In the genomic region with DNA sequence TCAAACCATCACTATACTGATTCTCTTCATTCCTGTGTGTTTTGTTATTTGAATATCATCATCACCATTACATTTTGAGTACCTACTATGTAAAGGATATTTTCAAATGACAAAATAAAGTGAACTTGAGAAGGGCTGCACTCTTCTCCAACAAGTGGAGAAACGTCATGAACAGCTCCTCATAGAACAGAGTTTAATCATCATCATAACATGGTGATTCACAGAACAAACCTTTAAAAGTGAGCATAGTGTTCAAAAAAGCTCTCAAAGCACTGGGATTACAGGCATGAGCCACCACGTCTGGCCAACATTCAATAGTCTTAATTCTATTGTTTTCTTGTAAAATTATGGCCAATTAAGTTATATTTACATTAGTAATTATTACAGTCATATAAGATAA, we compare ENCODE assay signal across 22 cellular contexts.
"Had no signal": no experiment of that assay in that cellular context is flagged by ENCODE, and none has a peak within 500 bp of the region (broad histone marks: within the 10 kb centered on the region; RNA-seq: fewer than 3 reads in every experiment).

No MANE protein-coding gene starts in this region.

- H3K4me1 Mint-ChIP-seq: naive thymus-derived CD4-positive, alpha-beta T cell; stimulated activated effector memory CD8-positive, alpha-beta T cell treated with anti-CD3 and anti-CD28 coated beads, Interleukin-12 subunit alpha, Interleukin-12 subunit beta, amount 100 ng/mL, for 72 hours had no signal

- H3K27ac Mint-ChIP-seq: dendritic cell treated with granulocyte-macrophage colony-stimulating factor and Interleukin-4, amounts not matched to agents 40 ng/mL and 50 ng/mL, for 4 days; naive thymus-derived CD4-positive, alpha-beta T cell; stimulated activated effector memory CD8-positive, alpha-beta T cell treated with anti-CD3 and anti-CD28 coated beads, Interleukin-12 subunit alpha, Interleukin-12 subunit beta, amount 100 ng/mL, for 72 hours; T-helper 1 cell treated with Interleukin-12 subunit alpha and Interleukin-12 subunit beta and Interleukin-4 antibody, amounts not matched to agents 30 μg/mL and 1 μg/mL, for 36 hours; type B pancreatic cell had no signal

- H3K9me3 Mint-ChIP-seq: T-helper 1 cell treated with Interleukin-12 subunit alpha and Interleukin-12 subunit beta and Interleukin-4 antibody, amounts not matched to agents 30 μg/mL and 1 μg/mL, for 36 hours; type B pancreatic cell had no signal

- DNase-seq: activated CD8-positive, alpha-beta memory T cell treated with anti-CD3 and anti-CD28 coated beads for 24 hours; activated CD8-positive, alpha-beta memory T cell treated with anti-CD3 and anti-CD28 coated beads, Interleukin-2, amount 50 U/mL, for 48 hours; activated effector memory CD4-positive, alpha-beta T cell treated with anti-CD3 and anti-CD28 coated beads, Interleukin-2, amount 50 U/mL, for 16 hours; activated naive CD4-positive, alpha-beta T cell treated with anti-CD3 and anti-CD28 coated beads, Interleukin-2, amount 50 U/mL, for 16 hours; activated T-cell treated with anti-CD3 and anti-CD28 coated beads, Interleukin-2, amount 50 U/mL, for 48 hours; adrenal gland; cerebellar nuclear complex; effector CD8-positive, alpha-beta T cell; esophagus squamous epithelium; mesenchymal stem cell; mucosa of descending colon; naive thymus-derived CD4-positive, alpha-beta T cell; pancreas; stimulated activated CD4-positive, alpha-beta T cell treated with anti-CD3 and anti-CD28 coated beads, Interleukin-4, amount 100 ng/mL, for 24 hours; testis had no signal

- H3K4me3 Mint-ChIP-seq: dendritic cell treated with granulocyte-macrophage colony-stimulating factor and Interleukin-4, amounts not matched to agents 40 ng/mL and 50 ng/mL, for 4 days; naive thymus-derived CD4-positive, alpha-beta T cell; stimulated activated effector memory CD8-positive, alpha-beta T cell treated with anti-CD3 and anti-CD28 coated beads, Interleukin-12 subunit alpha, Interleukin-12 subunit beta, amount 100 ng/mL, for 72 hours; T-helper 1 cell treated with Interleukin-12 subunit alpha and Interleukin-12 subunit beta and Interleukin-4 antibody, amounts not matched to agents 30 μg/mL and 1 μg/mL, for 36 hours; type B pancreatic cell had no signal

- H3K36me3 ChIP-seq: adrenal gland, esophagus squamous epithelium, pancreas had no signal

- ATAC-seq: activated CD4-positive, CD25-positive, alpha-beta regulatory T cell treated with anti-CD3 and anti-CD28 coated beads, Interleukin-2, amount 50 U/mL, for 24 hours; mucosa of descending colon; naive thymus-derived CD4-positive, alpha-beta T cell; pancreas; sciatic nerve; stimulated activated effector memory CD8-positive, alpha-beta T cell treated with anti-CD3 and anti-CD28 coated beads, Interleukin-12 subunit alpha, Interleukin-12 subunit beta, amount 100 ng/mL, for 72 hours had no signal

- H3K27ac ChIP-seq: adrenal gland, esophagus squamous epithelium, pancreas, testis had no signal

- H3K4me3 ChIP-seq: adrenal gland, esophagus squamous epithelium, mucosa of descending colon, pancreas, smooth muscle cell, testis had no signal

- H3K9me3 ChIP-seq: adrenal gland, esophagus squamous epithelium, mucosa of descending colon, pancreas, testis had no signal

- H3K27me3 Mint-ChIP-seq: dendritic cell treated with granulocyte-macrophage colony-stimulating factor and Interleukin-4, amounts not matched to agents 40 ng/mL and 50 ng/mL, for 4 days; naive thymus-derived CD4-positive, alpha-beta T cell; type B pancreatic cell had no signal

- H3K4me1 ChIP-seq: adrenal gland, esophagus squamous epithelium, pancreas, testis had no signal

- H3K27me3 ChIP-seq: adrenal gland, esophagus squamous epithelium, pancreas, testis had no signal

- H3K36me3 Mint-ChIP-seq: naive thymus-derived CD4-positive, alpha-beta T cell; stimulated activated effector memory CD8-positive, alpha-beta T cell treated with anti-CD3 and anti-CD28 coated beads, Interleukin-12 subunit alpha, Interleukin-12 subunit beta, amount 100 ng/mL, for 72 hours; type B pancreatic cell had no signal
